24 cellular contexts compared by ENCODE assay signal in genomic region chr1:241614144-241614543, GRCh38. TPM values are rescaled to one million over a fixed set of nuclear protein-coding genes. Genes with fewer than 3 reads are reported as not detected.
DNase-seq lines count a peak whose midpoint lies in the region; ATAC-seq and TF ChIP-seq lines count a peak whose summit lies in the region.
"Had no signal": no experiment of that assay in that cellular context is flagged by ENCODE, and none has a peak within 500 bp of the region (broad histone marks: within the 10 kb centered on the region; RNA-seq: fewer than 3 reads in every experiment).

No MANE protein-coding gene starts in this region.

- intact Hi-C loops in activated CD8-positive, alpha-beta T cell treated with anti-CD3 and anti-CD28 coated beads for 36 hours (cut with micrococcal nuclease): loop anchor here (5.0 to 10.0 kb wide), 4 partner anchors 82 to 391 kb away; partner anchors contain the start of genes EXO1 and KMO
- intact Hi-C loops in sciatic nerve (cut with DNase I): loop anchor here (10.0 kb wide), 1 partner anchor 221 kb away; no protein-coding TSS in a partner anchor

- no peaks in the 10 kb centered on the region for H3K36me3 Mint-ChIP-seq in activated CD8-positive, alpha-beta T cell treated with anti-CD3 and anti-CD28 coated beads for 36 hours (ENCODE audit: low read depth)
- H3K36me3 Mint-ChIP-seq: CD8-positive, alpha-beta memory T cell had no signal

- H3K9me3 Mint-ChIP-seq in activated CD8-positive, alpha-beta T cell treated with anti-CD3 and anti-CD28 coated beads for 36 hours: no peaks in the 10 kb centered on the region
- H3K9me3 Mint-ChIP-seq: CD8-positive, alpha-beta memory T cell; IgD-negative memory B cell; nephron had no signal

- no peaks in the 10 kb centered on the region for H3K27me3 Mint-ChIP-seq in activated CD8-positive, alpha-beta T cell treated with anti-CD3 and anti-CD28 coated beads for 36 hours
- H3K27me3 Mint-ChIP-seq: CD8-positive, alpha-beta memory T cell; IgD-negative memory B cell had no signal

- ATAC-seq in HG02870 (IDR thresholded peaks at IDR 0.05; ENCODE audit: unreplicated experiment) (peak; percentile 40), HG03175 (IDR thresholded peaks at IDR 0.05; ENCODE audit: unreplicated experiment) (no peak), sciatic nerve (no peak)
- peak; percentile 50 for ATAC-seq in activated CD8-positive, alpha-beta T cell treated with anti-CD3 and anti-CD28 coated beads for 36 hours
- ATAC-seq: activated CD4-positive, CD25-positive, alpha-beta regulatory T cell treated with anti-CD3 and anti-CD28 coated beads, Interleukin-2, amount 50 U/mL, for 24 hours; gastrocnemius medialis; left ventricle myocardium superior had no signal

- H3K4me1 Mint-ChIP-seq in activated CD8-positive, alpha-beta T cell treated with anti-CD3 and anti-CD28 coated beads for 36 hours (ENCODE audit: low read depth): peaks cover 22% of the 10 kb centered on the region
- H3K4me1 Mint-ChIP-seq: CD8-positive, alpha-beta memory T cell; nephron had no signal

- CTCF ChIA-PET in activated CD8-positive, alpha-beta T cell treated with anti-CD3 and anti-CD28 coated beads for 36 hours (lab: Charles Lee): interaction anchor here (1.1 to 4.5 kb wide), 2 partner anchors 12 to 62 kb away, joined by 3 to 37 read pairs; no protein-coding TSS in a partner anchor

- POLR2A ChIA-PET in activated CD8-positive, alpha-beta T cell treated with anti-CD3 and anti-CD28 coated beads for 36 hours (lab: Charles Lee): interaction anchor here (1.2 to 1.6 kb wide), 2 partner anchors 22 to 233 kb away, joined by 4 to 6 read pairs; partner anchors contain the start of gene EXO1

- no peak overlapping the region for H3K4me3 Mint-ChIP-seq in activated CD8-positive, alpha-beta T cell treated with anti-CD3 and anti-CD28 coated beads for 36 hours
- H3K4me3 Mint-ChIP-seq: CD8-positive, alpha-beta memory T cell; IgD-negative memory B cell; nephron had no signal

- no peak for TF ChIP-seq CTCF in activated CD8-positive, alpha-beta T cell treated with anti-CD3 and anti-CD28 coated beads for 36 hours (IDR thresholded peaks at IDR 0.05)
- no peak for TF ChIP-seq CTCF in GM10266 (IDR thresholded peaks at IDR 0.05; ENCODE audit: control insufficient read depth, insufficient read depth, low read depth, missing control alignments)

- DNase-seq in ACHN: peak; percentile 15
- peak; percentile 54 for DNase-seq in activated CD8-positive, alpha-beta T cell treated with anti-CD3 and anti-CD28 coated beads for 36 hours
- peak; percentile 41 for DNase-seq in glomerular visceral epithelial cell (ENCODE audit: extremely low spot score)
- no peak for DNase-seq in GM10266 (ENCODE audit: extremely low spot score)
- no peak for DNase-seq in sciatic nerve (ENCODE audit: low spot score)
- DNase-seq: CD8-positive, alpha-beta memory T cell; cortex of kidney; esophagus squamous epithelium; gastrocnemius medialis; hypothalamus; left ventricle myocardium superior; NCI-H1417 treated with DMSO at 0.1 percent for 48 hours; NCI-H510A; NK-92 treated with Interleukin-12 subunit alpha and Interleukin-12 subunit beta, amount 100 ng/mL, for 24 hours; ovary; stimulated activated CD4-positive, alpha-beta T cell treated with anti-CD3 and anti-CD28 coated beads, Interleukin-12 subunit alpha, Interleukin-12 subunit beta, amount 100 ng/mL, for 4 hours; T-helper 1 cell had no signal

- H3K27ac Mint-ChIP-seq in activated CD8-positive, alpha-beta T cell treated with anti-CD3 and anti-CD28 coated beads for 36 hours: no peak overlapping the region
- H3K27ac Mint-ChIP-seq: CD8-positive, alpha-beta memory T cell; IgD-negative memory B cell had no signal

- in situ Hi-C loops in ACHN (cut with HindIII; ENCODE audit: low pct_ligation_motif_present, low pct_unique_long_range_greater_than_20kb, low sequenced_read_pairs): no loop called here

RNA-seq across cellular contexts. Expression of gene CHML, which starts 26.0 kb away (rescaled TPM):
- total RNA-seq in activated CD8-positive, alpha-beta T cell treated with anti-CD3 and anti-CD28 coated beads for 36 hours: 10 to 100 TPM; 20.3 to 24.7 TPM
- 12.0 TPM for total RNA-seq in sciatic nerve

RNA-seq across cellular contexts. Expression of gene OPN3, which starts 26.0 kb away (rescaled TPM):
- total RNA-seq in activated CD8-positive, alpha-beta T cell treated with anti-CD3 and anti-CD28 coated beads for 36 hours: 10 to 100 TPM in 1 of 2 experiments, 1 to 10 TPM in 1; 9.9 to 11.8 TPM
- total RNA-seq in sciatic nerve: 16.9 TPM

RNA-seq across cellular contexts. Expression of gene WDR64, which starts 37.9 kb away (rescaled TPM):
- total RNA-seq in activated CD8-positive, alpha-beta T cell treated with anti-CD3 and anti-CD28 coated beads for 36 hours: not detected
- total RNA-seq in sciatic nerve: not detected
- total RNA-seq: CD8-positive, alpha-beta memory T cell; esophagus squamous epithelium; left ventricle myocardium superior; right atrium auricular region; RPMI7951 had no signal

Comparison
In these comparisons a context has a peak if more than half of its experiments do, and no peak if none do; other contexts are left out.
1. DNase-seq: peak in ACHN (single experiment), activated CD8-positive, alpha-beta T cell treated with anti-CD3 and anti-CD28 coated beads for 36 hours (single experiment) and glomerular visceral epithelial cell (single experiment); none in GM10266 (single experiment) and sciatic nerve (single experiment).
2. ATAC-seq: peak in HG02870 (single experiment) and activated CD8-positive, alpha-beta T cell treated with anti-CD3 and anti-CD28 coated beads for 36 hours (single experiment); none in HG03175 (single experiment) and sciatic nerve (single experiment).